8 cellular contexts compared by ENCODE assay signal in the genomic region with DNA sequence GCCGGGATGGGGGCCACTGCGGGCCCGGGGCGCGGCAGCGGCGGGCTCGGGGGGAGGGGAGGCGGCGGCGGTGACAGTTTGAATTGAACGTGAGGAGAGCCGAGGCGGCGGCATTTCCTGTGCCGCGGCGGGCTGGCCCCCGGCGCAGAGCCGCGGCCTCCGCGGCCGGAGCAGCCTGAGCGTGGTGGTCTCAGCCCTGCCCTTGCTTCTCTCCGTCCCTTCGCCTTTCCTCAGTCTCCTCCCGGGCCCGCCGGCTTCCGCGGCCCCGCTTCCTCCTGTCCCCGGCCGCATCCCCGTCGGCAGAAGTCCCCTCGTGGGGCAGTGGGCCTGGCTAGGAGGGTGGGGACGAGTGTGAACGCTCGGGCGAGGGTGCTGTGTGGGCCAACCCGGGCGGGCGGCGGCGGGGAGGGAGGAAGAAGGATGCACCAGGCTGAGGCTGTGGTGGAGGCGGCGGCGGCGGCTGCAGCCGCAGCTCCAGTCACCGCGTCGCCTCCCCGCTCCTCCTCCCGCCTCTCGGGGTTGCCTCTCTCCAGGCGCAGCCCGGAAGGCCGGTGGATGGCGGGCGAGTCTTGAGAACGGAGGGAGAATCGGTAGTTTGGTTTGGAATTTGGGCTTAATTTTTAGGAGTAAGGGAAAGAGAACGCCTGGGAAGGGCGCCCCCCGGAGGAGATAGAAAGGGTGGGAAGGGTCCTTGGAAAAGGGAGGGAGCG. TPM values are rescaled to one million over a fixed set of nuclear protein-coding genes. Genes with fewer than 3 reads are reported as not detected.
DNase-seq lines count a peak whose midpoint lies in the region; ATAC-seq and TF ChIP-seq lines count a peak whose summit lies in the region.

No MANE protein-coding gene starts in this region.

- in situ Hi-C loops in IMR-90 (cut with MboI; ENCODE audit: low sequenced_read_pairs), result no loop called here

- peak overlapping the region; percentile 92 for H3K4me3 ChIP-seq in IMR-90 (ENCODE audit: insufficient read depth, low read depth, low read length)
- peak overlapping the region; percentile 65 to 90 for H3K4me3 ChIP-seq in stomach smooth muscle (ENCODE audit: low read length in 2 of 2)

- peaks cover 49% of the 10 kb centered on the region for H4K20me1 ChIP-seq in IMR-90 (ENCODE audit: insufficient read depth, low read length)

- peak overlapping the region; percentile 97 for H2AK9ac ChIP-seq in IMR-90 (replicated peaks; ENCODE audit: low read depth, low read length, poor library complexity)

- peaks cover 3% of the 10 kb centered on the region; the same call in 1 of the 2 replicates for H3K9me1 ChIP-seq in IMR-90 (ENCODE audit: insufficient read depth, low read length)

- WGBS in IMR-90 (ENCODE audit: extremely low coverage in 2 of 2, insufficient read length in 1 of 2), 2 experiments, result no CpG with 5 or more reads among the region's 70 CpGs

- ATAC-seq in GM21528 (IDR thresholded peaks at IDR 0.05; ENCODE audit: low FRiP score, unreplicated experiment) (peak; percentile 35), IMR-90 (ENCODE audit: low read depth) (peak; percentile 24)

- no peaks in the 10 kb centered on the region for H3K36me3 Mint-ChIP-seq in neural crest cell (ENCODE audit: low read depth)

- peaks cover 51% of the 10 kb centered on the region for H3K4me1 Mint-ChIP-seq in neural crest cell

- H2AK5ac ChIP-seq in IMR-90 (ENCODE audit: low read depth, low read length), result peak overlapping the region; percentile 38

- DNase-seq in DMS53 treated with DMSO at 0.1 percent for 48 hours (lab: John Stamatoyannopoulos, UW; ENCODE audit: unreplicated experiment) (peak; percentile 38), IMR-90 (peak; percentile 65), RWPE1 (ENCODE audit: low spot score) (peak; percentile 58), fibroblast of the conjunctiva (ENCODE audit: low read depth) (peak; percentile 21), neural crest cell (ENCODE audit: low read depth, low spot score) (peak; percentile 51)
- peak; percentile 71 for DNase-seq in activated T-helper 9 cell treated with anti-CD3 and anti-CD28 coated beads, Interleukin-2, amount 50 U/mL, for 16 hours (ENCODE audit: low read depth)

- no peaks in the 10 kb centered on the region for H3K27me3 Mint-ChIP-seq in neural crest cell (ENCODE audit: low read depth)

- peak overlapping the region; percentile 53; the same call in 1 of the 2 replicates for H3K18ac ChIP-seq in IMR-90 (ENCODE audit: low read depth, low read length)

- H2AFZ ChIP-seq in IMR-90 (replicated peaks; ENCODE audit: low read length, poor library complexity), result peak overlapping the region; percentile 93

- H2BK120ac ChIP-seq in IMR-90 (ENCODE audit: low read depth, low read length), result peak overlapping the region; percentile 60

- dilution Hi-C loops in IMR-90 (cut with HindIII; ENCODE audit: low sequenced_read_pairs, unreplicated experiment), result no loop called here

- peak; percentile 62 for TF ChIP-seq CTCF in IMR-90 (conservative IDR thresholded peaks at IDR 0.05; ENCODE audit: low read depth, low read length)
- TF ChIP-seq CTCF in RWPE1 (conservative IDR thresholded peaks at IDR 0.05; ENCODE audit: low read depth), result peak; percentile 84
- TF ChIP-seq CTCF in neural crest cell (conservative IDR thresholded peaks at IDR 0.05), result peak; percentile 78

- H4K91ac ChIP-seq in IMR-90 (ENCODE audit: insufficient read depth, low read depth, low read length), result peak overlapping the region; percentile 79; the same call in 1 of the 2 replicates

- H3K14ac ChIP-seq in IMR-90 (replicated peaks; ENCODE audit: low read depth, low read length), result peak overlapping the region; percentile 43

- peak overlapping the region; percentile 92 for H3K27ac Mint-ChIP-seq in neural crest cell (ENCODE audit: unreplicated experiment)

- peak overlapping the region; percentile 99 for H3K4me3 Mint-ChIP-seq in neural crest cell

- H3K79me1 ChIP-seq in IMR-90 (ENCODE audit: low read depth in 1 of 2, low read length in 2 of 2), result peaks cover 4 to 6% of the 10 kb centered on the region in 2 experiments; a peak in 2 of 4 replicates

- H3K56ac ChIP-seq in IMR-90 (ENCODE audit: extremely low read depth, insufficient read depth, low read length), result peak overlapping the region; percentile 78

- peak overlapping the region; percentile 76 for H3K9ac ChIP-seq in IMR-90 (ENCODE audit: low read depth, low read length)
- H3K9ac ChIP-seq in stomach smooth muscle (ENCODE audit: low read length in 2 of 2), result peak overlapping the region; percentile 78 to 83

- no TSS peak for BruUV-seq in IMR-90 (replicated peaks; lab: Mats Ljungman, UMichigan)

- H2BK15ac ChIP-seq in IMR-90 (ENCODE audit: low read depth, low read length), result no peak overlapping the region

- CTCF ChIA-PET in IMR-90 (lab: Yijun Ruan, JAX), result interaction anchor here (0.7 to 2.8 kb wide), 6 partner anchors 52 to 110 kb away, joined by 3 to 11 read pairs (median 3); no protein-coding TSS in a partner anchor
- CTCF ChIA-PET in RWPE1 (lab: Yijun Ruan, JAX), result interaction anchor here (0.7 to 1.4 kb wide), 4 partner anchors 72 to 1542 kb away, joined by 3 to 5 read pairs (median 3); no protein-coding TSS in a partner anchor

- peak overlapping the region; percentile 97 for H3K27ac ChIP-seq in IMR-90 (ENCODE audit: insufficient read depth, low read length)
- peak overlapping the region; percentile 99 for H3K27ac ChIP-seq in RWPE1
- H3K27ac ChIP-seq in stomach smooth muscle (ENCODE audit: low read length), result peak overlapping the region; percentile 93

- H4K5ac ChIP-seq in IMR-90 (ENCODE audit: low read depth, low read length), result peak overlapping the region; percentile 32; the same call in 1 of the 2 replicates

- intact Hi-C loops in IMR-90 (cut with micrococcal nuclease), result loop anchor here (1.0 to 5.0 kb wide), 7 partner anchors 36 to 374 kb away; no protein-coding TSS in a partner anchor

- H3K9me3 Mint-ChIP-seq in neural crest cell, result peaks cover 4% of the 10 kb centered on the region

- H3K9me3 ChIP-seq in IMR-90 (ENCODE audit: control insufficient read depth, insufficient read depth, low read length) (no peaks in the 10 kb centered on the region), stomach smooth muscle (ENCODE audit: control insufficient read depth in 2 of 2, low read length in 2 of 2) (no peaks in the 10 kb centered on the region)

- peak; percentile 44; the same call in 1 of the 2 replicates for TF ChIP-seq RAD21 in IMR-90 (IDR thresholded peaks at IDR 0.05; ENCODE audit: low read length)

- H3K4me1 ChIP-seq in IMR-90 (ENCODE audit: control insufficient read depth, insufficient read depth, low read length), result peaks cover 2% of the 10 kb centered on the region; the same call in 1 of the 2 replicates
- peaks cover 5% of the 10 kb centered on the region for H3K4me1 ChIP-seq in stomach smooth muscle (ENCODE audit: control insufficient read depth, insufficient read depth, low read length)

- peak overlapping the region; percentile 12 to 87; a peak in 2 of 4 replicates for H4K8ac ChIP-seq in IMR-90 (ENCODE audit: low read depth in 2 of 2, low read length in 2 of 2)

- H3K36me3 ChIP-seq in IMR-90 (ENCODE audit: control insufficient read depth, insufficient read depth, low read length) (no peaks in the 10 kb centered on the region), stomach smooth muscle (ENCODE audit: control insufficient read depth in 2 of 2, insufficient read depth in 2 of 2, low read length in 2 of 2) (peaks cover 0 to 2% of the 10 kb centered on the region in 2 donors)

- H3K27me3 ChIP-seq in IMR-90 (ENCODE audit: control insufficient read depth, insufficient read depth, low read length) (no peaks in the 10 kb centered on the region), stomach smooth muscle (ENCODE audit: control insufficient read depth in 1 of 2, insufficient read depth in 2 of 2, low read length in 2 of 2) (no peaks in the 10 kb centered on the region)

- peak overlapping the region; percentile 91; the same call in 1 of the 2 replicates for H3K23ac ChIP-seq in IMR-90 (ENCODE audit: low read depth, low read length)

- peak overlapping the region; percentile 90 for H3K4ac ChIP-seq in IMR-90 (ENCODE audit: low read depth, low read length)

- peak overlapping the region; percentile 89 for H2BK5ac ChIP-seq in IMR-90 (ENCODE audit: low read depth, low read length, poor library complexity, severe bottlenecking)

- H2BK20ac ChIP-seq in IMR-90 (ENCODE audit: low read depth, low read length), result no peak overlapping the region

- peak overlapping the region; percentile 83 for H3K4me2 ChIP-seq in IMR-90 (ENCODE audit: low read depth, low read length)

- no peak for TF ChIP-seq POLR2A in IMR-90 (IDR thresholded peaks at IDR 0.05; ENCODE audit: low read depth, low read length)

- POLR2A ChIA-PET in IMR-90 (lab: Charles Lee; ENCODE audit: unreplicated experiment), result interaction anchor here (0.8 to 1.8 kb wide), 4 partner anchors 49 to 557 kb away, joined by 4 to 9 read pairs (median 5); no protein-coding TSS in a partner anchor
- POLR2A ChIA-PET in RWPE1 (lab: Yijun Ruan, JAX; ENCODE audit: low non-redundant PET), result interaction anchor here (0.7 kb wide), 1 partner anchor 65 kb away, joined by 4 read pairs; no protein-coding TSS in a partner anchor

TF ChIP-seq in IMR-90, 13 proteins besides CTCF, POLR2A, EP300 and RAD21:
- no peak for TF ChIP-seq MAFK (IDR thresholded peaks at IDR 0.05; ENCODE audit: low read depth, low read length)
- no peak for TF ChIP-seq MAZ (IDR thresholded peaks at IDR 0.05; ENCODE audit: borderline replicate concordance, low read depth, low read length)
- no peak for TF ChIP-seq CHD1 (IDR thresholded peaks at IDR 0.05; ENCODE audit: low read depth, low read length)
- TF ChIP-seq, protein P1, sequence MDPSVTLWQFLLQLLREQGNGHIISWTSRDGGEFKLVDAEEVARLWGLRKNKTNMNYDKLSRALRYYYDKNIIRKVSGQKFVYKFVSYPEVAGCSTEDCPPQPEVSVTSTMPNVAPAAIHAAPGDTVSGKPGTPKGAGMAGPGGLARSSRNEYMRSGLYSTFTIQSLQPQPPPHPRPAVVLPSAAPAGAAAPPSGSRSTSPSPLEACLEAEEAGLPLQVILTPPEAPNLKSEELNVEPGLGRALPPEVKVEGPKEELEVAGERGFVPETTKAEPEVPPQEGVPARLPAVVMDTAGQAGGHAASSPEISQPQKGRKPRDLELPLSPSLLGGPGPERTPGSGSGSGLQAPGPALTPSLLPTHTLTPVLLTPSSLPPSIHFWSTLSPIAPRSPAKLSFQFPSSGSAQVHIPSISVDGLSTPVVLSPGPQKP (IDR thresholded peaks at IDR 0.05; ENCODE audit: borderline replicate concordance, low read depth, low read length), result no peak
- no peak for TF ChIP-seq RCOR1 (IDR thresholded peaks at IDR 0.05; ENCODE audit: insufficient replicate concordance, low read length)
- peak; percentile 22; the same call in 1 of the 2 replicates for TF ChIP-seq SMC3 (IDR thresholded peaks at IDR 0.05; ENCODE audit: low read depth, low read length)
- TF ChIP-seq NFE2L2 (IDR thresholded peaks at IDR 0.05; ENCODE audit: low read depth, low read length), result no peak

RNA-seq across cellular contexts. Expression of a gene that starts 0.7 kb away (rescaled TPM):
- total RNA-seq in IMR-90 (2012; rRNA removed) (239 and 270 TPM in 2 replicates), neural crest cell (210 and 223 TPM in 2 replicates)
- 112 and 150 TPM in 2 replicates for polyA plus RNA-seq in IMR-90 (2012; rRNA removed)
- polyA plus RNA-seq in IMR-90 (2012; cell fraction: cytosol; rRNA removed), result 20.5 and 27.9 TPM in 2 replicates
- polyA plus RNA-seq in IMR-90 (2012; cell fraction: nucleus; rRNA removed; ENCODE audit: low replicate concordance), result 5.8 and 66.9 TPM in 2 replicates

Comparison
In these comparisons a context has a peak if more than half of its experiments do, and no peak if none do; other contexts are left out.
1. Peak in every context shown above with its lines: DNase-seq, ATAC-seq, H3K4me3 ChIP-seq and H3K27ac ChIP-seq.
2. DNase-seq: peak in every context shown above with its lines; median percentile 71 in activated T-helper 9 cell treated with anti-CD3 and anti-CD28 coated beads, Interleukin-2, amount 50 U/mL, for 16 hours; 65 in IMR-90; 58 in RWPE1; 51 in neural crest cell; 38 in DMS53 treated with DMSO at 0.1 percent for 48 hours; 21 in fibroblast of the conjunctiva.